1 cellular context compared by ENCODE assay signal in the genomic region with DNA sequence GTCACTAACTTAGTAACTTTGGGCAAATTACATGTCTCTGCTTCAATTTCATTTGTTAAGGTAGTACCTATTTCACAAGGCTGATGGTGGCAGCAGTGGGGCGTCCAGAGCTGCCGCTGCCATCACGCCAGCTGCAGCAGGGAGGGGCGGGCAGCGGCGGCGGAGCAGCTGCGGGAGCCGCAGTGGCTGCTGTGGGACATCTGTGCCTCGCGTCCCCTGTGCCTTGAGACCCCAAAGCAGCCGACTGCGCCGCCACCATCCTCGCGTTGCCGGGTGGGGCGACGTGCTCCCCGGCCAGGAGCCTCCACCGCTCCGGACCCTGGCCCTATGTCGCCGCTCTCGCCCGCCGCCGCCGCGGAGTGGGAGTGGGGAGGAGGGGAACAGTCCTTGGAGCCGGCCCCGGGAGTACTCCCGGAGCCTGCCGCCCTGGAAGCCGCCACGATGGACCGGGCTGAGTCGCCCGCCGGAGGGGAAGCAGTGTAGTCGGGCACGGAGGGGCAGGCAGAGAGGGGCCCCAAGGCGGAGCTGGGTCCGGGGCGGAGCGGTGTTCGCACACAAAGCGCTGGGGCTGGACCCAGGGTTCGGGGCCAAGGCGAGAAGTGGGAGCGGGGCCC.
TF ChIP-seq lines count a peak whose summit lies in the region.

No MANE protein-coding gene starts in this region.

TF ChIP-seq in K562, 482 proteins besides CTCF, POLR2A, EP300 and RAD21 (continued from another document):
- TF ChIP-seq, protein P1, sequence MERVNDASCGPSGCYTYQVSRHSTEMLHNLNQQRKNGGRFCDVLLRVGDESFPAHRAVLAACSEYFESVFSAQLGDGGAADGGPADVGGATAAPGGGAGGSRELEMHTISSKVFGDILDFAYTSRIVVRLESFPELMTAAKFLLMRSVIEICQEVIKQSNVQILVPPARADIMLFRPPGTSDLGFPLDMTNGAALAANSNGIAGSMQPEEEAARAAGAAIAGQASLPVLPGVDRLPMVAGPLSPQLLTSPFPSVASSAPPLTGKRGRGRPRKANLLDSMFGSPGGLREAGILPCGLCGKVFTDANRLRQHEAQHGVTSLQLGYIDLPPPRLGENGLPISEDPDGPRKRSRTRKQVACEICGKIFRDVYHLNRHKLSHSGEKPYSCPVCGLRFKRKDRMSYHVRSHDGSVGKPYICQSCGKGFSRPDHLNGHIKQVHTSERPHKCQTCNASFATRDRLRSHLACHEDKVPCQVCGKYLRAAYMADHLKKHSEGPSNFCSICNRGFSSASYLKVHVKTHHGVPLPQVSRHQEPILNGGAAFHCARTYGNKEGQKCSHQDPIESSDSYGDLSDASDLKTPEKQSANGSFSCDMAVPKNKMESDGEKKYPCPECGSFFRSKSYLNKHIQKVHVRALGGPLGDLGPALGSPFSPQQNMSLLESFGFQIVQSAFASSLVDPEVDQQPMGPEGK (CRISPR knock-in tag; IDR thresholded peaks at IDR 0.05; ENCODE audit: borderline replicate concordance), result no peak
- no peak for TF ChIP-seq TEAD2 (tag; IDR thresholded peaks at IDR 0.05)
- TF ChIP-seq, protein P2, sequence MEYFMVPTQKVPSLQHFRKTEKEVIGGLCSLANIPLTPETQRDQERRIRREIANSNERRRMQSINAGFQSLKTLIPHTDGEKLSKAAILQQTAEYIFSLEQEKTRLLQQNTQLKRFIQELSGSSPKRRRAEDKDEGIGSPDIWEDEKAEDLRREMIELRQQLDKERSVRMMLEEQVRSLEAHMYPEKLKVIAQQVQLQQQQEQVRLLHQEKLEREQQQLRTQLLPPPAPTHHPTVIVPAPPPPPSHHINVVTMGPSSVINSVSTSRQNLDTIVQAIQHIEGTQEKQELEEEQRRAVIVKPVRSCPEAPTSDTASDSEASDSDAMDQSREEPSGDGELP (CRISPR knock-in tag; IDR thresholded peaks at IDR 0.05; ENCODE audit: borderline replicate concordance), result 0 out of 2 replicates have a peak, but pooled peaks have one; percentile 30
